Comparison of ENCODE assay signal across 14 cellular contexts in genomic region chr5:149641600-149641999, GRCh38.
"Had no signal": no experiment of that assay in that cellular context is flagged by ENCODE, and none has a peak within 500 bp of the region (broad histone marks: within the 10 kb centered on the region; RNA-seq: fewer than 3 reads in every experiment).

No MANE protein-coding gene starts in this region.

- H3K4me1 ChIP-seq: ascending aorta, left lung had no signal

- H3K27ac ChIP-seq: ascending aorta had no signal

- DNase-seq: activated CD4-positive, alpha-beta T cell treated with anti-CD3 and anti-CD28 coated beads, Interleukin-2, amount 50 U/mL, for 4 hours; activated naive CD4-positive, alpha-beta T cell treated with Interleukin-2 at 50 U/mL for 16 hours; activated naive CD8-positive, alpha-beta T cell treated with anti-CD3 and anti-CD28 coated beads, Interleukin-2, amount 50 U/mL, for 24 hours; endodermal cell; hippocampal formation; left lung; stimulated activated CD4-positive, alpha-beta T cell treated with anti-CD3 and anti-CD28 coated beads, Interleukin-1b, Interleukin-23, amount 100 ng/mL, for 48 hours had no signal

- H3K27me3 ChIP-seq: ascending aorta, left lung had no signal

- H3K9me3 ChIP-seq: ascending aorta, left lung had no signal

- H3K4me3 ChIP-seq: ascending aorta, left lung had no signal

- FAIRE-seq: bronchial epithelial cell, keratinocyte, urothelium cell line had no signal

- ATAC-seq: activated CD4-positive, CD25-positive, alpha-beta regulatory T cell treated with anti-CD3 and anti-CD28 coated beads, Interleukin-2, amount 50 U/mL, for 24 hours; activated naive CD8-positive, alpha-beta T cell treated with anti-CD3 and anti-CD28 coated beads, Interleukin-2, amount 50 U/mL, for 24 hours; activated T-helper 17 cell treated with anti-CD3 and anti-CD28 coated beads, Interleukin-2, amount 50 U/mL, for 72 hours; natural killer cell treated with Interleukin-12 subunit alpha and Interleukin-12 subunit beta and Interleukin-15 and Interleukin-18, amount 100 ng/mL, for 72 hours had no signal

- H3K36me3 ChIP-seq: ascending aorta, left lung had no signal
